ENCODE assay signal across 1 cellular context in the genomic region with DNA sequence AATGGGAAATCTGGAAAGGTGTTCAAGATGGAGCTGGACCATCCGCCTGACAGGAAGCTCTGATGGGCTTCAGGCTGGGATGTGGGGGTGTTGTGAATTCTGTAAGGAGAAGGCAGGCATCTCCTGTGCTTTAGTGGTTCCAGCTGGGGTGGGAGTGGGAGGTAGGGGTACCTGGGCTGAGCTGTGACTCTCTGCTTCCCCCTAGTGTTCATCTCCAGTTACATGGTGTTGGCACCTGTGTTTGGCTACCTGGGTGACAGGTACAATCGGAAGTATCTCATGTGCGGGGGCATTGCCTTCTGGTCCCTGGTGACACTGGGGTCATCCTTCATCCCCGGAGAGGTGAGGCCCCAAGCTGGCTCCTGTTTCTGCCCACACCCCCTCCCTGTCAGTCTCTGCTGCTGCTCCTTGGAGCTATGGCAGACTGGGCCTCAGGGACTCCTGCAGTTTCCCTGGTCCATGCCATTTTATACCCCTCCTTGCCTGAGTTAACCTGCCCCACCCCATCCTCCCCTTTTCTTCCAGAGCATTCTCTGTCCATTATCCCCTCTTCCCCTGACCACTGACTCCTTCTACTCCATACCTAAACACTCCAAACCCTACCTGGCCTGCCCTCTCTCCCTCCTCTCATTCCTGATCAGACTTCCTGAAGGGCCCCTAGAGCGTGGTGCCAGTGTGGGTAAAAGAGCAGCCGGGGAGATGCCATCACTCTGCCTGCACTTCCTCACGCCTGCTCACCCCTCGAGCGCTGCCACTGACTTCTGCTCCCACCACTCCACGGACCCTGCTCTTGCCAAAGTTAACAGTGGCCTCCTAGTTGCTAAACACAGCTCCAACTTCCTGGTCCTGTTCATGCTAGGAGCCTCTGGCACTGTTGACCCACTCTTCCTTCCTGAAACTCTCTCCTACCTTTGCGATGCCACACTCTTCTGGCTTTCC.
TF ChIP-seq lines count a peak whose summit lies in the region.

No MANE protein-coding gene starts in this region.

TF ChIP-seq in K562, 482 proteins besides CTCF, POLR2A, EP300 and RAD21:
- no peak for TF ChIP-seq SIRT6 (IDR thresholded peaks at IDR 0.05; ENCODE audit: low read depth, low read length)
- peak; percentile 18; the same call in 1 of the 2 replicates for TF ChIP-seq CTBP1 (IDR thresholded peaks at IDR 0.05; ENCODE audit: borderline replicate concordance)
- peak; percentile 32; the same call in 1 of the 2 replicates for TF ChIP-seq ZBTB7A (IDR thresholded peaks at IDR 0.05; ENCODE audit: borderline replicate concordance, control insufficient read depth, low read depth, low read length)
- TF ChIP-seq ZEB2 (IDR thresholded peaks at IDR 0.05), result peak; percentile 75; the same call in 1 of the 2 replicates
